In genomic region chr12:119649202-119649808, GRCh38 we compare ENCODE assay signal across 8 cellular contexts. TPM values are rescaled to one million over a fixed set of nuclear protein-coding genes. Genes with fewer than 3 reads are reported as not detected.
DNase-seq lines count a peak whose midpoint lies in the region; ATAC-seq and TF ChIP-seq lines count a peak whose summit lies in the region.

No MANE protein-coding gene starts in this region.

- ATAC-seq in natural killer cell (no peak), GM19324 (IDR thresholded peaks at IDR 0.05; ENCODE audit: low FRiP score, unreplicated experiment) (no peak), HG02981 (IDR thresholded peaks at IDR 0.05; ENCODE audit: unreplicated experiment) (no peak)
- no peak for ATAC-seq in natural killer cell treated with Interleukin-12 subunit alpha and Interleukin-12 subunit beta and Interleukin-15 and Interleukin-18, amount 100 ng/mL, for 72 hours

- H3K9me3 Mint-ChIP-seq in natural killer cell = peaks cover 0 to 5% of the 10 kb centered on the region in 2 donors
- H3K9me3 Mint-ChIP-seq in natural killer cell treated with Interleukin-12 subunit alpha and Interleukin-12 subunit beta and Interleukin-15 and Interleukin-18, amount 100 ng/mL, for 72 hours = no peaks in the 10 kb centered on the region

- no peak overlapping the region for H3K27ac Mint-ChIP-seq in natural killer cell
- H3K27ac Mint-ChIP-seq in natural killer cell treated with Interleukin-12 subunit alpha and Interleukin-12 subunit beta and Interleukin-15 and Interleukin-18, amount 100 ng/mL, for 72 hours = no peak overlapping the region

- intact Hi-C loops in natural killer cell (cut with micrococcal nuclease) = no loop called here

- peak; percentile 75 for TF ChIP-seq CTCF in natural killer cell (IDR thresholded peaks at IDR 0.05)

- peaks cover 9% of the 10 kb centered on the region for H3K36me3 Mint-ChIP-seq in natural killer cell
- peaks cover 6% of the 10 kb centered on the region for H3K36me3 Mint-ChIP-seq in natural killer cell treated with Interleukin-12 subunit alpha and Interleukin-12 subunit beta and Interleukin-15 and Interleukin-18, amount 100 ng/mL, for 72 hours

- H3K27me3 Mint-ChIP-seq in natural killer cell (ENCODE audit: low read depth in 2 of 2) = peaks cover 14 to 26% of the 10 kb centered on the region in 2 donors
- H3K27me3 Mint-ChIP-seq in natural killer cell treated with Interleukin-12 subunit alpha and Interleukin-12 subunit beta and Interleukin-15 and Interleukin-18, amount 100 ng/mL, for 72 hours = peaks cover 12 to 17% of the 10 kb centered on the region in 2 donors

- no peaks in the 10 kb centered on the region for H3K4me1 Mint-ChIP-seq in natural killer cell
- no peaks in the 10 kb centered on the region for H3K4me1 Mint-ChIP-seq in natural killer cell treated with Interleukin-12 subunit alpha and Interleukin-12 subunit beta and Interleukin-15 and Interleukin-18, amount 100 ng/mL, for 72 hours (ENCODE audit: low read depth in 2 of 2)

- DNase-seq in natural killer cell (no peak), OCI-M1 (lab: John Stamatoyannopoulos, UW) (peak; percentile 54), foreskin melanocyte (peak; percentile 4), activated T-cell treated with anti-CD3 and anti-CD28 coated beads for 4 hours (no peak), RKO (ENCODE audit: low spot score) (no peak)
- no peak for DNase-seq in natural killer cell treated with Interleukin-12 subunit alpha and Interleukin-12 subunit beta and Interleukin-15 and Interleukin-18, amount 100 ng/mL, for 72 hours (ENCODE audit: low spot score)

- no peak overlapping the region for H3K4me3 Mint-ChIP-seq in natural killer cell
- H3K4me3 Mint-ChIP-seq in natural killer cell treated with Interleukin-12 subunit alpha and Interleukin-12 subunit beta and Interleukin-15 and Interleukin-18, amount 100 ng/mL, for 72 hours = no peak overlapping the region

RNA-seq across cellular contexts. Expression of gene PRKAB1, which starts 18.6 kb away (rescaled TPM):
- total RNA-seq in natural killer cell = 10 to 100 TPM; 21.8 to 34.6 (median 23.5) TPM
- 10 to 100 TPM; 27.4 to 31.4 TPM for total RNA-seq in natural killer cell treated with Interleukin-12 subunit alpha and Interleukin-12 subunit beta and Interleukin-15 and Interleukin-18, amount 100 ng/mL, for 72 hours

RNA-seq across cellular contexts. Expression of gene TMEM233, which starts 55.7 kb away (rescaled TPM):
- total RNA-seq in natural killer cell = not detected
- total RNA-seq in natural killer cell treated with Interleukin-12 subunit alpha and Interleukin-12 subunit beta and Interleukin-15 and Interleukin-18, amount 100 ng/mL, for 72 hours = not detected

Comparison
In these comparisons a context has a peak if more than half of its experiments do, and no peak if none do; other contexts are left out.
1. DNase-seq: peak in OCI-M1 (single experiment) and foreskin melanocyte (single experiment); none in natural killer cell (single experiment), natural killer cell treated with Interleukin-12 subunit alpha and Interleukin-12 subunit beta and Interleukin-15 and Interleukin-18, amount 100 ng/mL, for 72 hours (single experiment), activated T-cell treated with anti-CD3 and anti-CD28 coated beads for 4 hours (single experiment) and RKO (single experiment).